In the genomic region with DNA sequence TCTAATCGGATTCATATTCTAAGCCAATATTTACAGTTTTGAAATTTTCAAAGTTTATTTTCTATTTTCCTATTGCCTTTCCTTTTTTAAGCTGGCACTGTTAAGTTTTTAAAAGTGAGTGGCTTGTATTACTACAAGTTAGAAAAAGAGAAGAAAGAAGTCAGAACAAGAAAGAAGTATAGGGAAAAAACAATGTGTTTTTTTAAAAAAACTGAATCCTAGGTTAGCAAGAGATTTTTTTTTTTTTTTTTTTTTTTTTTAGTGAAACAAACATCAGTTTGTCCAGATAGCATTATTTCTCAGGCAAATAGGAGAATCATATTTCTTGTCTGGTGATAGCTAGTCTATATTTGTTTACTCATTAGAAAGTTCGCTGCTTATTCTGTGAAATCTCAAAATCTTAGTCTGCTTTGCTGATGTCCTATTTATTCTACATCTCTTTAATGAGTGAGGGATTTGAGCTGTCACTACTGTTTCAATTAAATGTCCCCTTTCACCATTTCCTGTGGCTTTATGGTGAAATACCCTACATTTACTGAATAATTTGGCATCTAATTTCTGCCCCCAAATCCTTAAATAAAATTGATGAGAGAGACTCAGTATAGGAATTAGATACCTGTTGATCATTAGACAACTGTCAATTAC, we compare ENCODE assay signal across 11 cellular contexts. TPM values are rescaled to one million over a fixed set of nuclear protein-coding genes. Genes with fewer than 3 reads are reported as not detected.
DNase-seq lines count a peak whose midpoint lies in the region; ATAC-seq and TF ChIP-seq lines count a peak whose summit lies in the region.
"Had no signal": no experiment of that assay in that cellular context is flagged by ENCODE, and none has a peak within 500 bp of the region (broad histone marks: within the 10 kb centered on the region; RNA-seq: fewer than 3 reads in every experiment).

No MANE protein-coding gene starts in this region.

- H3K4me1 ChIP-seq in CD4-positive, alpha-beta memory T cell (ENCODE audit: insufficient read depth, low read length): peaks cover 28% of the 10 kb centered on the region
- peaks cover 8% of the 10 kb centered on the region for H3K4me1 ChIP-seq in GM23338 (ENCODE audit: insufficient read depth)

- H3F3A ChIP-seq in GM23338 (replicated peaks; ENCODE audit: low read depth) (no peaks in the 10 kb centered on the region), SU-DHL-6 (ENCODE audit: insufficient read depth) (peaks cover 7% of the 10 kb centered on the region; the same call in 1 of the 2 replicates)

- H3K4me3 Mint-ChIP-seq in CD4-positive, alpha-beta memory T cell: peak overlapping the region in 6 of 8 donors; percentile 13 to 76 (median 39)
- H3K4me3 Mint-ChIP-seq in GM23338: no peak overlapping the region
- peak overlapping the region; percentile 49 to 77 for H3K4me3 Mint-ChIP-seq in effector memory CD8-positive, alpha-beta T cell

- POLR2A ChIA-PET in CD4-positive, alpha-beta memory T cell (lab: Charles Lee; ENCODE audit: partially characterized antibody): interaction anchor here (0.7 to 3.5 kb wide), 4 partner anchors 10 to 472 kb away, joined by 3 to 52 read pairs (median 4); a partner anchor contains a TSS

- H3K4me1 Mint-ChIP-seq in CD4-positive, alpha-beta memory T cell: peaks cover 17 to 33% (median 24%) of the 10 kb centered on the region in 4 donors
- peaks cover 8% of the 10 kb centered on the region for H3K4me1 Mint-ChIP-seq in GM23338
- H3K4me1 Mint-ChIP-seq in effector memory CD8-positive, alpha-beta T cell (ENCODE audit: low read depth in 2 of 2): peaks cover 11 to 18% of the 10 kb centered on the region in 2 donors

- CTCF ChIA-PET in CD4-positive, alpha-beta memory T cell (lab: Charles Lee; ENCODE audit: partially characterized antibody): interaction anchor here (0.7 to 5.6 kb wide), 5 partner anchors 21 to 100 kb away, joined by 3 to 48 read pairs (median 4); a partner anchor contains a TSS

- H3K4me2 ChIP-seq in GM23338 (no peak overlapping the region), SU-DHL-6 (ENCODE audit: low read depth, low read length, poor library complexity, severe bottlenecking) (peak overlapping the region; percentile 57)
- H3K4me2 ChIP-seq: smooth muscle cell had no signal

- H3K79me2 ChIP-seq in GM23338 (replicated peaks; ENCODE audit: insufficient read depth) (no peaks in the 10 kb centered on the region), SU-DHL-6 (ENCODE audit: insufficient read depth, low read length) (no peaks in the 10 kb centered on the region)

- TF ChIP-seq CTCF in GM23338 (conservative IDR thresholded peaks at IDR 0.05; ENCODE audit: low read depth in 2 of 2) (no peak), SU-DHL-6 (IDR thresholded peaks at IDR 0.05; ENCODE audit: insufficient read depth, low read length, poor library complexity, severe bottlenecking) (no peak)

- H3K9ac ChIP-seq in SU-DHL-6 (ENCODE audit: low read length): peak overlapping the region; percentile 40

- no peaks in the 10 kb centered on the region for H3K36me3 Mint-ChIP-seq in CD4-positive, alpha-beta memory T cell
- no peaks in the 10 kb centered on the region for H3K36me3 Mint-ChIP-seq in GM23338 (ENCODE audit: low read depth)
- H3K36me3 Mint-ChIP-seq in effector memory CD8-positive, alpha-beta T cell (ENCODE audit: insufficient read depth): peaks cover 6% of the 10 kb centered on the region

- H3K27me3 Mint-ChIP-seq in CD4-positive, alpha-beta memory T cell: no peaks in the 10 kb centered on the region
- H3K27me3 Mint-ChIP-seq in GM23338 (ENCODE audit: insufficient read depth, low read depth, poor library complexity): peaks cover 6% of the 10 kb centered on the region
- H3K27me3 Mint-ChIP-seq in effector memory CD8-positive, alpha-beta T cell: no peaks in the 10 kb centered on the region

- H3K9me3 Mint-ChIP-seq in CD4-positive, alpha-beta memory T cell: no peaks in the 10 kb centered on the region
- no peaks in the 10 kb centered on the region for H3K9me3 Mint-ChIP-seq in GM23338
- no peaks in the 10 kb centered on the region for H3K9me3 Mint-ChIP-seq in effector memory CD8-positive, alpha-beta T cell

- H3K27ac ChIP-seq in CD4-positive, alpha-beta memory T cell (ENCODE audit: low read depth, low read length): no peak overlapping the region
- H3K27ac ChIP-seq in GM23338 (ENCODE audit: low read depth): no peak overlapping the region
- peak overlapping the region; percentile 82 for H3K27ac ChIP-seq in SU-DHL-6 (ENCODE audit: low read depth, low read length)

- DNase-seq in CD4-positive, alpha-beta memory T cell: no peak
- DNase-seq in GM23338 (ENCODE audit: low spot score) (no peak), HuH-7 (ENCODE audit: low spot score) (no peak)
- no peak for DNase-seq in effector memory CD8-positive, alpha-beta T cell
- DNase-seq: Calu3, KG1, OCI-M1 had no signal

- ATAC-seq in GM23338: no peak
- ATAC-seq in effector memory CD8-positive, alpha-beta T cell (replicated peaks): no peak
- ATAC-seq in GM18519 (IDR thresholded peaks at IDR 0.05; ENCODE audit: low FRiP score, unreplicated experiment): no peak
- no peak for ATAC-seq in HG03135 (IDR thresholded peaks at IDR 0.05; ENCODE audit: unreplicated experiment)

- H3K36me3 ChIP-seq in CD4-positive, alpha-beta memory T cell (ENCODE audit: insufficient read depth, low read length): no peaks in the 10 kb centered on the region
- H3K36me3 ChIP-seq in GM23338 (ENCODE audit: insufficient read depth): no peaks in the 10 kb centered on the region
- no peaks in the 10 kb centered on the region for H3K36me3 ChIP-seq in SU-DHL-6 (ENCODE audit: low read length)

- intact Hi-C loops in CD4-positive, alpha-beta memory T cell (cut with micrococcal nuclease): loop anchor here (1.0 to 2.0 kb wide), 2 partner anchors 10 to 19 kb away; a partner anchor contains a TSS

- peak overlapping the region; percentile 58 to 88 (median 75) for H3K27ac Mint-ChIP-seq in CD4-positive, alpha-beta memory T cell
- no peak overlapping the region for H3K27ac Mint-ChIP-seq in GM23338
- peak overlapping the region in 1 of 2 donors; percentile 12 for H3K27ac Mint-ChIP-seq in effector memory CD8-positive, alpha-beta T cell

- H3K27me3 ChIP-seq in CD4-positive, alpha-beta memory T cell (ENCODE audit: insufficient read depth, low read length): no peaks in the 10 kb centered on the region
- H3K27me3 ChIP-seq in GM23338 (ENCODE audit: insufficient read depth) (no peaks in the 10 kb centered on the region), SU-DHL-6 (ENCODE audit: low read length) (no peaks in the 10 kb centered on the region)

- no peak overlapping the region for H3K4me3 ChIP-seq in CD4-positive, alpha-beta memory T cell (ENCODE audit: low read length in 2 of 2)
- no peak overlapping the region for H3K4me3 ChIP-seq in GM23338
- peak overlapping the region; percentile 14 for H3K4me3 ChIP-seq in SU-DHL-6 (ENCODE audit: insufficient read depth, low read length, poor library complexity, severe bottlenecking)
- H3K4me3 ChIP-seq: smooth muscle cell had no signal

- H2AFZ ChIP-seq in GM23338: peak overlapping the region; percentile 57
- peak overlapping the region; percentile 55 for H2AFZ ChIP-seq in SU-DHL-6 (ENCODE audit: low read depth, low read length, severe bottlenecking)

- H3K9me3 ChIP-seq in CD4-positive, alpha-beta memory T cell (ENCODE audit: control insufficient read depth in 1 of 2, low read length in 2 of 2): no peaks in the 10 kb centered on the region
- H3K9me3 ChIP-seq in SU-DHL-6 (ENCODE audit: insufficient read depth, low read length): no peaks in the 10 kb centered on the region

- H3K9me2 ChIP-seq in GM23338 (ENCODE audit: insufficient read depth) (no peaks in the 10 kb centered on the region), SU-DHL-6 (replicated peaks; ENCODE audit: insufficient read depth, low read length) (no peaks in the 10 kb centered on the region)

- no peaks in the 10 kb centered on the region for H4K20me1 ChIP-seq in GM23338 (replicated peaks; ENCODE audit: insufficient read depth)
- no peaks in the 10 kb centered on the region for H4K20me1 ChIP-seq in SU-DHL-6 (ENCODE audit: low read depth, low read length)

TF ChIP-seq in GM23338, 12 proteins besides CTCF, POLR2A, EP300 and RAD21:
- TF ChIP-seq JUNB (IDR thresholded peaks at IDR 0.05; ENCODE audit: unreplicated experiment): no peak
- TF ChIP-seq, protein P1, sequence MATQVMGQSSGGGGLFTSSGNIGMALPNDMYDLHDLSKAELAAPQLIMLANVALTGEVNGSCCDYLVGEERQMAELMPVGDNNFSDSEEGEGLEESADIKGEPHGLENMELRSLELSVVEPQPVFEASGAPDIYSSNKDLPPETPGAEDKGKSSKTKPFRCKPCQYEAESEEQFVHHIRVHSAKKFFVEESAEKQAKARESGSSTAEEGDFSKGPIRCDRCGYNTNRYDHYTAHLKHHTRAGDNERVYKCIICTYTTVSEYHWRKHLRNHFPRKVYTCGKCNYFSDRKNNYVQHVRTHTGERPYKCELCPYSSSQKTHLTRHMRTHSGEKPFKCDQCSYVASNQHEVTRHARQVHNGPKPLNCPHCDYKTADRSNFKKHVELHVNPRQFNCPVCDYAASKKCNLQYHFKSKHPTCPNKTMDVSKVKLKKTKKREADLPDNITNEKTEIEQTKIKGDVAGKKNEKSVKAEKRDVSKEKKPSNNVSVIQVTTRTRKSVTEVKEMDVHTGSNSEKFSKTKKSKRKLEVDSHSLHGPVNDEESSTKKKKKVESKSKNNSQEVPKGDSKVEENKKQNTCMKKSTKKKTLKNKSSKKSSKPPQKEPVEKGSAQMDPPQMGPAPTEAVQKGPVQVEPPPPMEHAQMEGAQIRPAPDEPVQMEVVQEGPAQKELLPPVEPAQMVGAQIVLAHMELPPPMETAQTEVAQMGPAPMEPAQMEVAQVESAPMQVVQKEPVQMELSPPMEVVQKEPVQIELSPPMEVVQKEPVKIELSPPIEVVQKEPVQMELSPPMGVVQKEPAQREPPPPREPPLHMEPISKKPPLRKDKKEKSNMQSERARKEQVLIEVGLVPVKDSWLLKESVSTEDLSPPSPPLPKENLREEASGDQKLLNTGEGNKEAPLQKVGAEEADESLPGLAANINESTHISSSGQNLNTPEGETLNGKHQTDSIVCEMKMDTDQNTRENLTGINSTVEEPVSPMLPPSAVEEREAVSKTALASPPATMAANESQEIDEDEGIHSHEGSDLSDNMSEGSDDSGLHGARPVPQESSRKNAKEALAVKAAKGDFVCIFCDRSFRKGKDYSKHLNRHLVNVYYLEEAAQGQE (IDR thresholded peaks at IDR 0.05; ENCODE audit: unreplicated experiment): no peak
- TF ChIP-seq ZNF331 (CRISPR knock-in tag; IDR thresholded peaks at IDR 0.05; ENCODE audit: low read depth): no peak
- no peak for TF ChIP-seq POLR2AphosphoS5 (IDR thresholded peaks at IDR 0.05; ENCODE audit: low read depth)
- TF ChIP-seq NANOG (IDR thresholded peaks at IDR 0.05; ENCODE audit: borderline replicate concordance): no peak
- TF ChIP-seq CREB1 (CRISPR knock-in tag; IDR thresholded peaks at IDR 0.05; ENCODE audit: low read depth): no peak
- TF ChIP-seq EZH2 (IDR thresholded peaks at IDR 0.05; ENCODE audit: low read depth, unreplicated experiment): no peak

RNA-seq across cellular contexts. Expression of a gene that starts 19.1 kb away (rescaled TPM):
- 10 to 100 TPM; 28.2 to 32.3 TPM for total RNA-seq in CD4-positive, alpha-beta memory T cell
- 1 to 10 TPM; 2.0 to 8.8 TPM for polyA plus RNA-seq in CD4-positive, alpha-beta memory T cell
- 269 and 299 TPM in 2 replicates for total RNA-seq in GM23338 (2014; rRNA removed; shearing (Covaris generic))
- polyA plus RNA-seq in GM23338 (2016; fragmentation: Nextera tagmentation; extraction: Ambion mirVana): 20.1 and 21.5 TPM in 2 replicates
